In genomic region chr1:37793773-37794371, GRCh38 we compare ENCODE assay signal across 8 cellular contexts. TPM values are rescaled to one million over a fixed set of nuclear protein-coding genes. Genes with fewer than 3 reads are reported as not detected.
DNase-seq lines count a peak whose midpoint lies in the region; ATAC-seq and TF ChIP-seq lines count a peak whose summit lies in the region.

Gene MANEAL (plus strand): TSS chr1:37793847. CDS start chr1:37794183, 336 bp downstream.

- H3K27me3 Mint-ChIP-seq in activated CD4-positive, alpha-beta T cell treated with anti-CD3 and anti-CD28 coated beads for 36 hours: peaks cover 24% of the 10 kb centered on the region

- H3K36me3 ChIP-seq in upper lobe of right lung: no peaks in the 10 kb centered on the region

- intact Hi-C loops in activated CD4-positive, alpha-beta T cell treated with anti-CD3 and anti-CD28 coated beads for 36 hours (cut with DNase I, micrococcal nuclease): loop anchor here in 1 of 2 experiments (5.0 kb wide), 1 partner anchor 37 kb away; no protein-coding TSS in a partner anchor
- intact Hi-C loops in upper lobe of right lung (cut with DNase I): no loop called here

- DNase-seq in activated CD4-positive, alpha-beta T cell treated with anti-CD3 and anti-CD28 coated beads for 36 hours: peak; percentile 59
- DNase-seq in activated CD4-positive, alpha-beta T cell treated with anti-CD3 and anti-CD28 coated beads, Interleukin-2, amount 50 U/mL, for 4 hours: no peak
- DNase-seq in NCI-H345 treated with DMSO at 0.1 percent for 48 hours (lab: John Stamatoyannopoulos, UW; ENCODE audit: unreplicated experiment) (peak; percentile 30), fibroblast of gingiva (ENCODE audit: low read depth) (peak; percentile 48), myocyte (ENCODE audit: low read depth) (peak; percentile 63), upper lobe of right lung (peak; percentile 82)
- peak; percentile 43 for DNase-seq in activated T-cell treated with anti-CD3 and anti-CD28 coated beads, Interleukin-2, amount 50 U/mL, for 1 hour

- POLR2A ChIA-PET in activated CD4-positive, alpha-beta T cell treated with anti-CD3 and anti-CD28 coated beads for 36 hours (lab: Charles Lee): no interaction called here

- H3K4me1 ChIP-seq in upper lobe of right lung: peaks cover 15% of the 10 kb centered on the region

- peaks cover 4% of the 10 kb centered on the region for H3K27me3 ChIP-seq in upper lobe of right lung

- peak within 1 kb of the TSS; percentile 56 for H3K4me3 ChIP-seq in upper lobe of right lung

- TF ChIP-seq CTCF in upper lobe of right lung (IDR thresholded peaks at IDR 0.05): no peak

- no peak within 1 kb of the TSS for H3K27ac Mint-ChIP-seq in activated CD4-positive, alpha-beta T cell treated with anti-CD3 and anti-CD28 coated beads for 36 hours

- peak within 1 kb of the TSS; percentile 60 for H3K4me3 Mint-ChIP-seq in activated CD4-positive, alpha-beta T cell treated with anti-CD3 and anti-CD28 coated beads for 36 hours

- CTCF ChIA-PET in activated CD4-positive, alpha-beta T cell treated with anti-CD3 and anti-CD28 coated beads for 36 hours (lab: Charles Lee): interaction anchor here (0.5 kb wide), 1 partner anchor 104 kb away, joined by 4 read pairs; a partner anchor contains a TSS

- no peak within 1 kb of the TSS for H3K27ac ChIP-seq in upper lobe of right lung

- no peaks in the 10 kb centered on the region for H3K9me3 Mint-ChIP-seq in activated CD4-positive, alpha-beta T cell treated with anti-CD3 and anti-CD28 coated beads for 36 hours (ENCODE audit: low read depth)

- peak; percentile 80 for ATAC-seq in activated CD4-positive, alpha-beta T cell treated with anti-CD3 and anti-CD28 coated beads for 36 hours
- peak; percentile 63 for ATAC-seq in HG02852 (IDR thresholded peaks at IDR 0.05; ENCODE audit: unreplicated experiment)
- peak; percentile 89 for ATAC-seq in upper lobe of right lung

- no peaks in the 10 kb centered on the region for H3K9me3 ChIP-seq in upper lobe of right lung

- H3K36me3 Mint-ChIP-seq in activated CD4-positive, alpha-beta T cell treated with anti-CD3 and anti-CD28 coated beads for 36 hours (ENCODE audit: low read depth): peaks cover 5% of the 10 kb centered on the region

- H3K4me1 Mint-ChIP-seq in activated CD4-positive, alpha-beta T cell treated with anti-CD3 and anti-CD28 coated beads for 36 hours: peaks cover 14% of the 10 kb centered on the region

RNA-seq across cellular contexts. Expression of gene MANEAL, which starts in this region (rescaled TPM):
- total RNA-seq in activated CD4-positive, alpha-beta T cell treated with anti-CD3 and anti-CD28 coated beads for 36 hours: 1 to 10 TPM; 1.0 TPM
- total RNA-seq in myocyte (10.6 and 10.8 TPM in 2 replicates), upper lobe of right lung (6.9 TPM)
- 5.0 TPM for polyA plus RNA-seq in myocyte (2012)

Comparison
In these comparisons a context has a peak if more than half of its experiments do, and no peak if none do; other contexts are left out.
1. DNase-seq: peak in activated CD4-positive, alpha-beta T cell treated with anti-CD3 and anti-CD28 coated beads for 36 hours (single experiment), NCI-H345 treated with DMSO at 0.1 percent for 48 hours (single experiment), activated T-cell treated with anti-CD3 and anti-CD28 coated beads, Interleukin-2, amount 50 U/mL, for 1 hour (single experiment), fibroblast of gingiva (single experiment), myocyte (single experiment) and upper lobe of right lung (single experiment); none in activated CD4-positive, alpha-beta T cell treated with anti-CD3 and anti-CD28 coated beads, Interleukin-2, amount 50 U/mL, for 4 hours (0 of 2).
2. Peak in every context shown above with its lines, with median percentiles within 50 percentile points of each other: ATAC-seq.